In genomic region chr20:33309631-33310030, GRCh38 we compare ENCODE assay signal across 25 cellular contexts. TPM values are rescaled to one million over a fixed set of nuclear protein-coding genes. Genes with fewer than 3 reads are reported as not detected.
"Had no signal": no experiment of that assay in that cellular context is flagged by ENCODE, and none has a peak within 500 bp of the region (broad histone marks: within the 10 kb centered on the region; RNA-seq: fewer than 3 reads in every experiment).

No MANE protein-coding gene starts in this region.

- H3K27me3 ChIP-seq: dorsolateral prefrontal cortex, right atrium auricular region, transverse colon, uterus had no signal

- H3K4me1 ChIP-seq: foreskin keratinocyte, prostate gland, right atrium auricular region, transverse colon, uterus had no signal

- FAIRE-seq: islet of Langerhans had no signal

- H3K9me3 ChIP-seq: mucosa of descending colon, prostate gland, right atrium auricular region, transverse colon, uterus had no signal

- DNase-seq: activated CD4-positive, alpha-beta memory T cell treated with anti-CD3 and anti-CD28 coated beads, Interleukin-2, amount 10 ng/mL, durations not matched to agents 7 days and 5 days; activated CD4-positive, alpha-beta T cell treated with anti-CD3 and anti-CD28 coated beads for 48 hours; activated CD4-positive, CD25-positive, alpha-beta regulatory T cell; activated CD8-positive, alpha-beta memory T cell treated with anti-CD3 and anti-CD28 coated beads, Interleukin-2, amount 10 ng/mL, durations not matched to agents 7 days and 5 days; activated naive CD4-positive, alpha-beta T cell; activated naive CD8-positive, alpha-beta T cell treated with anti-CD3 and anti-CD28 coated beads, Interleukin-2, amount 10 ng/mL, durations not matched to agents 7 days and 5 days; dorsolateral prefrontal cortex; foreskin keratinocyte; hippocampal formation; left cardiac atrium; mesenchymal stem cell; mucosa of descending colon; naive B cell; transverse colon; uterus had no signal

- H3K4me3 ChIP-seq: dorsolateral prefrontal cortex, mucosa of descending colon, prostate gland, right atrium auricular region, transverse colon, uterus had no signal

- H3K27ac ChIP-seq: dorsolateral prefrontal cortex, epithelial cell of prostate, foreskin keratinocyte, prostate gland, right atrium auricular region, transverse colon, uterus had no signal

- H3K36me3 ChIP-seq: prostate gland, right atrium auricular region, transverse colon, uterus had no signal

- ATAC-seq: activated CD8-positive, alpha-beta memory T cell treated with anti-CD3 and anti-CD28 coated beads, Interleukin-2, amount 10 ng/mL, durations not matched to agents 7 days and 5 days; foreskin keratinocyte; mucosa of descending colon had no signal

RNA-seq across cellular contexts. Expression of gene BPIFB1, which starts 26.6 kb away (rescaled TPM):
- total RNA-seq: activated CD4-positive, alpha-beta memory T cell treated with anti-CD3 and anti-CD28 coated beads, Interleukin-2, amount 10 ng/mL, durations not matched to agents 7 days and 5 days; activated CD8-positive, alpha-beta memory T cell treated with anti-CD3 and anti-CD28 coated beads, Interleukin-2, amount 10 ng/mL, durations not matched to agents 7 days and 5 days; activated naive CD8-positive, alpha-beta T cell treated with anti-CD3 and anti-CD28 coated beads, Interleukin-2, amount 10 ng/mL, durations not matched to agents 7 days and 5 days; cardiac septum; dorsolateral prefrontal cortex; fibroblast of lung; foreskin keratinocyte; left cardiac atrium; lower leg skin; mucosa of descending colon; neural crest cell; osteocyte; right atrium auricular region; skeletal muscle tissue; transverse colon had no signal
